ENCODE assay signal across 9 cellular contexts in genomic region chr1:44239337-44239960, GRCh38. TPM values are rescaled to one million over a fixed set of nuclear protein-coding genes. Genes with fewer than 3 reads are reported as not detected.
DNase-seq lines count a peak whose midpoint lies in the region; ATAC-seq and TF ChIP-seq lines count a peak whose summit lies in the region.
"Had no signal": no experiment of that assay in that cellular context is flagged by ENCODE, and none has a peak within 500 bp of the region (broad histone marks: within the 10 kb centered on the region; RNA-seq: fewer than 3 reads in every experiment).

No MANE protein-coding gene starts in this region.

- POLR2A ChIA-PET in naive thymus-derived CD4-positive, alpha-beta T cell (lab: Charles Lee) = no interaction called here

- H3K27ac Mint-ChIP-seq in nephron = peak overlapping the region; percentile 30 to 89 (median 73)
- peak overlapping the region in 2 of 9 donors; percentile 28 to 72 for H3K27ac Mint-ChIP-seq in naive thymus-derived CD4-positive, alpha-beta T cell

- TF ChIP-seq CTCF in AG09309 (IDR thresholded peaks at IDR 0.05; ENCODE audit: control insufficient read depth, insufficient read depth, low read depth, low read length, missing control alignments) (peak; percentile 54), epithelial cell of esophagus (IDR thresholded peaks at IDR 0.05; ENCODE audit: insufficient read depth, low read depth, low read length, missing control alignments) (no peak), nephron (IDR thresholded peaks at IDR 0.05; ENCODE audit: unreplicated experiment in 3 of 3) (peak; percentile 13 to 34 (median 23))

- H3K27me3 Mint-ChIP-seq in nephron (ENCODE audit: low read depth) = no peaks in the 10 kb centered on the region
- no peaks in the 10 kb centered on the region for H3K27me3 Mint-ChIP-seq in naive thymus-derived CD4-positive, alpha-beta T cell

- H3K36me3 ChIP-seq in naive thymus-derived CD4-positive, alpha-beta T cell (ENCODE audit: control insufficient read depth in 2 of 3, insufficient read depth in 3 of 3, low read length in 3 of 3) = peaks cover 0 to 11% (median 0%) of the 10 kb centered on the region in 3 experiments

- ATAC-seq in naive thymus-derived CD4-positive, alpha-beta T cell = no peak
- no peak for ATAC-seq in HG02759 (IDR thresholded peaks at IDR 0.05; ENCODE audit: unreplicated experiment)

- peaks cover 27% of the 10 kb centered on the region for H3K36me3 Mint-ChIP-seq in nephron (ENCODE audit: low read depth)
- peaks cover 0 to 15% (median 0%) of the 10 kb centered on the region in 5 donors for H3K36me3 Mint-ChIP-seq in naive thymus-derived CD4-positive, alpha-beta T cell

- H3K9me3 ChIP-seq in naive thymus-derived CD4-positive, alpha-beta T cell (ENCODE audit: control insufficient read depth in 2 of 3, low read length in 3 of 3) = no peaks in the 10 kb centered on the region

- no peaks in the 10 kb centered on the region for H3K9me3 Mint-ChIP-seq in nephron
- H3K9me3 Mint-ChIP-seq in naive thymus-derived CD4-positive, alpha-beta T cell = peaks cover 0 to 1% (median 0%) of the 10 kb centered on the region in 11 donors

- peaks cover 0 to 7% of the 10 kb centered on the region in 2 donors for H3K4me1 ChIP-seq in naive thymus-derived CD4-positive, alpha-beta T cell (ENCODE audit: control insufficient read depth in 2 of 2, insufficient read depth in 2 of 2, low read length in 2 of 2)

- no peak for DNase-seq in AG09309 (ENCODE audit: low read depth)
- peak; percentile 50 for DNase-seq in M059J (ENCODE audit: low read depth)
- DNase-seq in epithelial cell of esophagus (ENCODE audit: low read depth) = peak; percentile 49
- DNase-seq in naive thymus-derived CD4-positive, alpha-beta T cell = no peak
- DNase-seq in NCI-H2081 treated with DMSO at 0.1 percent for 48 hours (lab: John Stamatoyannopoulos, UW) = no peak
- no peak for DNase-seq in NCI-H128 (lab: John Stamatoyannopoulos, UW; ENCODE audit: unreplicated experiment)
- DNase-seq: effector CD8-positive, alpha-beta T cell had no signal

- no peaks in the 10 kb centered on the region for H3K27me3 ChIP-seq in naive thymus-derived CD4-positive, alpha-beta T cell (ENCODE audit: control insufficient read depth in 2 of 2, insufficient read depth in 2 of 2, low read length in 2 of 2)

- peaks cover 39% of the 10 kb centered on the region for H3K4me1 Mint-ChIP-seq in nephron
- peaks cover 9 to 24% (median 13%) of the 10 kb centered on the region in 7 donors for H3K4me1 Mint-ChIP-seq in naive thymus-derived CD4-positive, alpha-beta T cell

- H3K4me3 Mint-ChIP-seq in nephron = peak overlapping the region in 1 of 3 experiments; percentile 12
- no peak overlapping the region for H3K4me3 Mint-ChIP-seq in naive thymus-derived CD4-positive, alpha-beta T cell

- intact Hi-C loops in naive thymus-derived CD4-positive, alpha-beta T cell (cut with micrococcal nuclease) = loop anchor here in 1 of 2 donors (2.0 kb wide), 1 partner anchor 23 kb away; no protein-coding TSS in a partner anchor

- H3K27ac ChIP-seq in naive thymus-derived CD4-positive, alpha-beta T cell (ENCODE audit: low read depth, low read length) = no peak overlapping the region

- H3K4me3 ChIP-seq in AG09309 (ENCODE audit: control insufficient read depth, low read depth, low read length) (no peak overlapping the region), epithelial cell of esophagus (ENCODE audit: low read length) (no peak overlapping the region)
- no peak overlapping the region for H3K4me3 ChIP-seq in naive thymus-derived CD4-positive, alpha-beta T cell (ENCODE audit: low read length)

- CTCF ChIA-PET in naive thymus-derived CD4-positive, alpha-beta T cell (lab: Charles Lee) = interaction anchor here (1.1 kb wide), 1 partner anchor 14 kb away, joined by 3 read pairs; no protein-coding TSS in a partner anchor

RNA-seq across cellular contexts. Expression of gene DMAP1, which starts 26.2 kb away (rescaled TPM):
- 13.7 and 29.3 TPM in 2 replicates for total RNA-seq in M059J (2014; rRNA removed; shearing (Covaris generic))
- 10 to 100 TPM; 46.3 to 96.2 (median 66.7) TPM for total RNA-seq in naive thymus-derived CD4-positive, alpha-beta T cell
- polyA plus RNA-seq in naive thymus-derived CD4-positive, alpha-beta T cell = 10 to 100 TPM; 42.3 to 60.0 TPM

Comparison
In these comparisons a context has a peak if more than half of its experiments do, and no peak if none do; other contexts are left out.
1. DNase-seq: peak in M059J (single experiment) and epithelial cell of esophagus (single experiment); none in AG09309 (single experiment), naive thymus-derived CD4-positive, alpha-beta T cell (0 of 9), NCI-H2081 treated with DMSO at 0.1 percent for 48 hours (single experiment) and NCI-H128 (single experiment).